Comparison of ENCODE assay signal across 1 cellular context in the genomic region with DNA sequence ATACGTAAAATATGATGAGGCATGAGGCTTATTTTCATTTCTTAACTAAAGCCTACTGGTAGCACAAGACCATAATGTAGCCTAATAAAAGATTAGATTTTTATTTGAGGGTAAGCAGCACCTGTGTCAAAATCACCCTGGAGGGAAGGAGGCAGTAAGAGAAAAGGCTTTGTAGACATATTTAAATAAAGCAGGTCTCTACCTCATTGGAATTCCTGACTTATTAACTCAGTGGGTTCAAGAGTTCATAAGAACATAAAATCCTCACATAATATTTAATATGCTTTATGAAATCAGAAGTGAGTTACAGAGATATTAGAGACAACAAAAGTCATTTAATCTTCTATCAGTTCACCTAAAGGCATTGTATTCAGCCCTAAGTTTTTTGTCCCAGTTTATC.
TF ChIP-seq lines count a peak whose summit lies in the region.

No MANE protein-coding gene starts in this region.

TF ChIP-seq in HCT116, 20 proteins besides CTCF, POLR2A, EP300 and RAD21 (continued from another document):
- TF ChIP-seq, protein P1, sequence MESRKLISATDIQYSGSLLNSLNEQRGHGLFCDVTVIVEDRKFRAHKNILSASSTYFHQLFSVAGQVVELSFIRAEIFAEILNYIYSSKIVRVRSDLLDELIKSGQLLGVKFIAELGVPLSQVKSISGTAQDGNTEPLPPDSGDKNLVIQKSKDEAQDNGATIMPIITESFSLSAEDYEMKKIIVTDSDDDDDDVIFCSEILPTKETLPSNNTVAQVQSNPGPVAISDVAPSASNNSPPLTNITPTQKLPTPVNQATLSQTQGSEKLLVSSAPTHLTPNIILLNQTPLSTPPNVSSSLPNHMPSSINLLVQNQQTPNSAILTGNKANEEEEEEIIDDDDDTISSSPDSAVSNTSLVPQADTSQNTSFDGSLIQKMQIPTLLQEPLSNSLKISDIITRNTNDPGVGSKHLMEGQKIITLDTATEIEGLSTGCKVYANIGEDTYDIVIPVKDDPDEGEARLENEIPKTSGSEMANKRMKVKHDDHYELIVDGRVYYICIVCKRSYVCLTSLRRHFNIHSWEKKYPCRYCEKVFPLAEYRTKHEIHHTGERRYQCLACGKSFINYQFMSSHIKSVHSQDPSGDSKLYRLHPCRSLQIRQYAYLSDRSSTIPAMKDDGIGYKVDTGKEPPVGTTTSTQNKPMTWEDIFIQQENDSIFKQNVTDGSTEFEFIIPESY (IDR thresholded peaks at IDR 0.05; ENCODE audit: extremely low read depth, insufficient replicate concordance, low read length) = no peak
- TF ChIP-seq SP1 (IDR thresholded peaks at IDR 0.05; ENCODE audit: low read depth) (no peak), ZFX (IDR thresholded peaks at IDR 0.05) (no peak), JUND (IDR thresholded peaks at IDR 0.05) (no peak), EGR1 (IDR thresholded peaks at IDR 0.05; ENCODE audit: low read depth) (no peak)
- TF ChIP-seq, protein P2, sequence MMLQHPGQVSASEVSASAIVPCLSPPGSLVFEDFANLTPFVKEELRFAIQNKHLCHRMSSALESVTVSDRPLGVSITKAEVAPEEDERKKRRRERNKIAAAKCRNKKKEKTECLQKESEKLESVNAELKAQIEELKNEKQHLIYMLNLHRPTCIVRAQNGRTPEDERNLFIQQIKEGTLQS (IDR thresholded peaks at IDR 0.05) = no peak
